Comparison of ENCODE assay signal across 21 cellular contexts in the genomic region with DNA sequence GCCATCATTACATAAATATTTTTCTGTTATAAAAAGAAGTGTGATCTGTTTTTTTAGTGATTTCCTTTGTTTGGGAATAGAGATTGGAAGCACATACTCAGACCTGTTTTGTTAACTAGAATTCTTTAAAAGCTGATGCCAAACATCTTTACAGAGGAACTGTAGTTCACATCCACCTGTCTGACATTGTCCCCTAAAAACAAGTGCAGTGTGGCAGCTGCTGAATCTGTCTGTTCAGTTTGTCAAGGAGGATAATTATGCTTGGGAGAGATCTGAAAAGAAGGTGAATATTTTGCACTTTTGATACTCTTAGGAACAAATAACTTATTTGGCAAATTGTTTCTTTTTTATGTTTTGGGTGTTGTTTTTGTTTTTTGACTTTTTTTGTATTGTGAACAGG. TPM values are rescaled to one million over a fixed set of nuclear protein-coding genes. Genes with fewer than 3 reads are reported as not detected.
DNase-seq lines count a peak whose midpoint lies in the region; ATAC-seq, FAIRE-seq and TF ChIP-seq lines count a peak whose summit lies in the region.
"Had no signal": no experiment of that assay in that cellular context is flagged by ENCODE, and none has a peak within 500 bp of the region (broad histone marks: within the 10 kb centered on the region; RNA-seq: fewer than 3 reads in every experiment).

No MANE protein-coding gene starts in this region.

- H3K36me3 Mint-ChIP-seq in activated T-helper 17 cell treated with anti-CD3 and anti-CD28 coated beads, Interleukin-2, amount 50 U/mL, for 72 hours (ENCODE audit: low read depth), result peaks cover 87% of the 10 kb centered on the region
- H3K36me3 Mint-ChIP-seq in nephron (ENCODE audit: low read depth), result peaks cover 49% of the 10 kb centered on the region

- FAIRE-seq in urothelium cell line (lab: Jason Lieb, UNC), result no peak
- FAIRE-seq: G401.6 had no signal

- peaks cover 19% of the 10 kb centered on the region for H3F3A ChIP-seq in DOHH2 (ENCODE audit: control insufficient read depth, insufficient read depth)

- H3K9me3 Mint-ChIP-seq in activated T-helper 17 cell treated with anti-CD3 and anti-CD28 coated beads, Interleukin-2, amount 50 U/mL, for 72 hours, result no peaks in the 10 kb centered on the region
- no peaks in the 10 kb centered on the region for H3K9me3 Mint-ChIP-seq in nephron
- H3K9me3 Mint-ChIP-seq: activated naive CD4-positive, alpha-beta T cell treated with anti-CD3 and anti-CD28 coated beads, Interleukin-2, amount 50 U/mL, for 72 hours had no signal

- H3K27ac Mint-ChIP-seq in activated T-helper 17 cell treated with anti-CD3 and anti-CD28 coated beads, Interleukin-2, amount 50 U/mL, for 72 hours, result peak overlapping the region; percentile 42
- peak overlapping the region; percentile 59 to 76 (median 74) for H3K27ac Mint-ChIP-seq in nephron

- H3K4me1 Mint-ChIP-seq in activated T-helper 17 cell treated with anti-CD3 and anti-CD28 coated beads, Interleukin-2, amount 50 U/mL, for 72 hours, result no peaks in the 10 kb centered on the region
- H3K4me1 Mint-ChIP-seq in nephron, result peaks cover 16% of the 10 kb centered on the region

- DNase-seq in NCI-H2171 (lab: John Stamatoyannopoulos, UW) (no peak), urothelium cell line (ENCODE audit: low spot score) (no peak)
- DNase-seq: activated CD8-positive, alpha-beta memory T cell treated with anti-CD3 and anti-CD28 coated beads, Interleukin-2, amount 50 U/mL, for 48 hours; cortex of kidney; KBM-7; mesenchymal stem cell; NCI-H1092; NCI-H2171 treated with DMSO at 0.1 percent for 48 hours; NCI-H748 treated with DMSO at 0.1 percent for 48 hours; stomach had no signal

- H3K9me3 ChIP-seq in BLaER1 treated with 17β-estradiol and CSF1 and Interleukin-3, amounts not matched to agents 10 nM and 100 nM (replicated peaks in 1 of 11), result no peaks in the 10 kb centered on the region
- H3K9me3 ChIP-seq in DOHH2 (ENCODE audit: control insufficient read depth, insufficient read depth, low read length), result no peaks in the 10 kb centered on the region
- H3K9me3 ChIP-seq: breast epithelium, Peyer's patch, right atrium auricular region, stomach had no signal

- TF ChIP-seq CTCF in DOHH2 (IDR thresholded peaks at IDR 0.05; ENCODE audit: low read depth, low read length, poor library complexity, severe bottlenecking) (no peak), nephron (IDR thresholded peaks at IDR 0.05; ENCODE audit: unreplicated experiment in 3 of 3) (no peak)

- no peaks in the 10 kb centered on the region for H3K27me3 Mint-ChIP-seq in activated T-helper 17 cell treated with anti-CD3 and anti-CD28 coated beads, Interleukin-2, amount 50 U/mL, for 72 hours
- no peaks in the 10 kb centered on the region for H3K27me3 Mint-ChIP-seq in nephron (ENCODE audit: low read depth)

- no peak overlapping the region; a peak in 1 of 20 replicates for H3K4me3 ChIP-seq in BLaER1 treated with 17β-estradiol and CSF1 and Interleukin-3, amounts not matched to agents 10 nM and 100 nM
- H3K4me3 ChIP-seq in DOHH2 (ENCODE audit: low read length), result peak overlapping the region; percentile 4; the same call in 1 of the 2 replicates
- H3K4me3 ChIP-seq: breast epithelium, Peyer's patch, right atrium auricular region, SK-N-MC, stomach had no signal

- H3K4me3 Mint-ChIP-seq in activated T-helper 17 cell treated with anti-CD3 and anti-CD28 coated beads, Interleukin-2, amount 50 U/mL, for 72 hours, result no peak overlapping the region
- H3K4me3 Mint-ChIP-seq in nephron, result no peak overlapping the region

- H3K9me2 ChIP-seq in DOHH2 (replicated peaks; ENCODE audit: control insufficient read depth, low read length), result no peaks in the 10 kb centered on the region

- no peak for ATAC-seq in activated T-helper 17 cell treated with anti-CD3 and anti-CD28 coated beads, Interleukin-2, amount 50 U/mL, for 72 hours (replicated peaks)
- no peak for ATAC-seq in GM21447 (IDR thresholded peaks at IDR 0.05; ENCODE audit: unreplicated experiment)
- ATAC-seq: activated naive CD4-positive, alpha-beta T cell treated with anti-CD3 and anti-CD28 coated beads, Interleukin-2, amount 50 U/mL, for 72 hours had no signal

- peak overlapping the region; percentile 46 to 80 (median 62) for H3K4me2 ChIP-seq in BLaER1 treated with 17β-estradiol and CSF1 and Interleukin-3, amounts not matched to agents 10 nM and 100 nM
- peak overlapping the region; percentile 38 for H3K4me2 ChIP-seq in DOHH2 (ENCODE audit: low read length)

- peak overlapping the region; percentile 22 to 89 (median 80); a peak in 21 of 22 replicates for H3K27ac ChIP-seq in BLaER1 treated with 17β-estradiol and CSF1 and Interleukin-3, amounts not matched to agents 10 nM and 100 nM
- H3K27ac ChIP-seq in DOHH2 (ENCODE audit: low read depth, low read length), result peak overlapping the region; percentile 66
- H3K27ac ChIP-seq: breast epithelium, right atrium auricular region, SK-N-MC, stomach had no signal

- peak overlapping the region in 10 of 11 experiments; percentile 45 to 75 (median 64); a peak in 14 of 22 replicates for H3K9ac ChIP-seq in BLaER1 treated with 17β-estradiol and CSF1 and Interleukin-3, amounts not matched to agents 10 nM and 100 nM

- no peaks in the 10 kb centered on the region for H3K27me3 ChIP-seq in BLaER1 treated with 17β-estradiol and CSF1 and Interleukin-3, amounts not matched to agents 10 nM and 100 nM
- no peaks in the 10 kb centered on the region for H3K27me3 ChIP-seq in DOHH2 (ENCODE audit: control insufficient read depth, low read length)
- H3K27me3 ChIP-seq: breast epithelium, Peyer's patch, right atrium auricular region, stomach had no signal

- no peaks in the 10 kb centered on the region for H3K79me2 ChIP-seq in DOHH2 (ENCODE audit: control insufficient read depth, low read length)

- H4K20me1 ChIP-seq in BLaER1 treated with 17β-estradiol and CSF1 and Interleukin-3, amounts not matched to agents 10 nM and 100 nM, result no peaks in the 10 kb centered on the region
- H4K20me1 ChIP-seq in DOHH2 (ENCODE audit: control insufficient read depth, insufficient read depth, low read depth, low read length), result no peaks in the 10 kb centered on the region

- H3K4me1 ChIP-seq in BLaER1 treated with 17β-estradiol and CSF1 and Interleukin-3, amounts not matched to agents 10 nM and 100 nM, result peaks cover 33 to 58% (median 41%) of the 10 kb centered on the region in 10 experiments
- H3K4me1 ChIP-seq in DOHH2 (ENCODE audit: control insufficient read depth, low read length), result peaks cover 28% of the 10 kb centered on the region
- H3K4me1 ChIP-seq: breast epithelium, Peyer's patch, right atrium auricular region, stomach had no signal

- H3K36me3 ChIP-seq in BLaER1 treated with 17β-estradiol and CSF1 and Interleukin-3, amounts not matched to agents 10 nM and 100 nM, result peaks cover 26 to 67% (median 47%) of the 10 kb centered on the region in 11 experiments
- peaks cover 33% of the 10 kb centered on the region for H3K36me3 ChIP-seq in DOHH2 (ENCODE audit: control insufficient read depth, low read length)
- H3K36me3 ChIP-seq: breast epithelium had no signal

RNA-seq across cellular contexts. Expression of a gene that starts 13.6 kb away (rescaled TPM):
- 10 to 100 TPM in 1 of 2 donors, 1 to 10 TPM in 1; 9.7 to 16.6 TPM for total RNA-seq in activated T-helper 17 cell treated with anti-CD3 and anti-CD28 coated beads, Interleukin-2, amount 50 U/mL, for 72 hours
- total RNA-seq: right atrium auricular region had no signal

RNA-seq across cellular contexts. Expression of a gene that starts 44.6 kb away (rescaled TPM):
- total RNA-seq in activated T-helper 17 cell treated with anti-CD3 and anti-CD28 coated beads, Interleukin-2, amount 50 U/mL, for 72 hours, result 10 to 100 TPM in 1 of 2 donors, 1 to 10 TPM in 1; 8.6 to 10.0 TPM

RNA-seq across cellular contexts. Expression of a gene that starts 46.0 kb away (rescaled TPM):
- 10 to 100 TPM; 28.3 to 39.3 TPM for total RNA-seq in activated T-helper 17 cell treated with anti-CD3 and anti-CD28 coated beads, Interleukin-2, amount 50 U/mL, for 72 hours

RNA-seq across cellular contexts. Expression of a gene that starts 47.3 kb away (rescaled TPM):
- total RNA-seq in activated T-helper 17 cell treated with anti-CD3 and anti-CD28 coated beads, Interleukin-2, amount 50 U/mL, for 72 hours, result 10 to 100 TPM; 17.1 to 17.9 TPM
